In genomic region chr7:74579800-74580685, GRCh38 we compare ENCODE assay signal across 10 cellular contexts.
DNase-seq lines count a peak whose midpoint lies in the region; ATAC-seq, FAIRE-seq and TF ChIP-seq lines count a peak whose summit lies in the region.
"Had no signal": no experiment of that assay in that cellular context is flagged by ENCODE, and none has a peak within 500 bp of the region (broad histone marks: within the 10 kb centered on the region; RNA-seq: fewer than 3 reads in every experiment).

No MANE protein-coding gene starts in this region.

- H4K20me1 ChIP-seq in IMR-90 (ENCODE audit: insufficient read depth, low read length) (no peaks in the 10 kb centered on the region), HepG2 (ENCODE audit: insufficient read depth, low read length) (no peaks in the 10 kb centered on the region), smooth muscle cell (ENCODE audit: low read depth) (no peaks in the 10 kb centered on the region)

- peak overlapping the region; percentile 75 for H2BK120ac ChIP-seq in IMR-90 (ENCODE audit: low read depth, low read length)

- H4K91ac ChIP-seq in IMR-90 (ENCODE audit: insufficient read depth, low read depth, low read length), result peak overlapping the region; percentile 93

- POLR2A ChIA-PET in IMR-90 (lab: Charles Lee; ENCODE audit: unreplicated experiment) (no interaction called here), HepG2 (lab: Yijun Ruan, JAX) (interaction anchor here (0.5 to 2.9 kb wide), 22 partner anchors 9 to 127 kb away, joined by 3 to 43 read pairs (median 8); partner anchors contain the start of genes GTF2I and GTF2IRD1)

- peak overlapping the region; percentile 59 to 89 for H4K8ac ChIP-seq in IMR-90 (ENCODE audit: low read depth in 2 of 2, low read length in 2 of 2)

- peaks cover 5% of the 10 kb centered on the region for H3F3A ChIP-seq in smooth muscle cell (ENCODE audit: low read depth)

- TF ChIP-seq POLR2A in IMR-90 (IDR thresholded peaks at IDR 0.05; ENCODE audit: low read depth, low read length), result no peak
- TF ChIP-seq POLR2A in HepG2 (IDR thresholded peaks at IDR 0.05; ENCODE audit: insufficient read depth in 1 of 2, low read depth in 2 of 2, low read length in 2 of 2), result peak; percentile 58 to 77; a peak in 3 of 4 replicates

- peak overlapping the region; percentile 79 for H2AK9ac ChIP-seq in IMR-90 (replicated peaks; ENCODE audit: low read depth, low read length, poor library complexity)

- H3K4me1 ChIP-seq in IMR-90 (ENCODE audit: control insufficient read depth, insufficient read depth, low read length) (peaks cover 9% of the 10 kb centered on the region), duodenal mucosa (ENCODE audit: control insufficient read depth in 1 of 2, insufficient read depth in 2 of 2, low read length in 2 of 2) (peaks cover 8 to 18% of the 10 kb centered on the region in 2 donors), HepG2 (ENCODE audit: insufficient read depth, low read length) (peaks cover 64% of the 10 kb centered on the region), smooth muscle cell (ENCODE audit: low read depth) (peaks cover 4% of the 10 kb centered on the region)

- H3K4me2 ChIP-seq in IMR-90 (ENCODE audit: low read depth, low read length) (peak overlapping the region; percentile 53), HepG2 (ENCODE audit: low read depth, low read length) (peak overlapping the region; percentile 80), smooth muscle cell (peak overlapping the region; percentile 52)

- no peaks in the 10 kb centered on the region for H3K9me3 ChIP-seq in IMR-90 (ENCODE audit: control insufficient read depth, insufficient read depth, low read length)
- no peaks in the 10 kb centered on the region for H3K9me3 ChIP-seq in duodenal mucosa (ENCODE audit: control insufficient read depth in 1 of 2, low read length in 2 of 2)
- no peaks in the 10 kb centered on the region for H3K9me3 ChIP-seq in HepG2 (ENCODE audit: low read length)
- no peaks in the 10 kb centered on the region for H3K9me3 ChIP-seq in smooth muscle cell (replicated peaks; ENCODE audit: low read depth)
- H3K9me3 ChIP-seq: SJSA1 had no signal

- no peak overlapping the region for H3K4me3 ChIP-seq in IMR-90 (ENCODE audit: insufficient read depth, low read depth, low read length)
- H3K4me3 ChIP-seq in duodenal mucosa (ENCODE audit: low read depth in 1 of 2, low read length in 2 of 2), result peak overlapping the region; percentile 26 to 30
- peak overlapping the region in 2 of 3 experiments; percentile 58; a peak in 4 of 6 replicates for H3K4me3 ChIP-seq in HepG2 (replicated peaks in 1 of 3; ENCODE audit: insufficient read depth in 1 of 3, low read depth in 2 of 3, low read length in 3 of 3)
- no peak overlapping the region for H3K4me3 ChIP-seq in smooth muscle cell
- H3K4me3 ChIP-seq: SJSA1 had no signal

- peaks cover 6% of the 10 kb centered on the region for H3K36me3 ChIP-seq in IMR-90 (ENCODE audit: control insufficient read depth, insufficient read depth, low read length)
- no peaks in the 10 kb centered on the region for H3K36me3 ChIP-seq in duodenal mucosa (ENCODE audit: control insufficient read depth in 1 of 2, insufficient read depth in 2 of 2, low read length in 2 of 2)
- no peaks in the 10 kb centered on the region for H3K36me3 ChIP-seq in HepG2 (replicated peaks in 1 of 2; ENCODE audit: control insufficient read depth in 1 of 2, insufficient read depth in 2 of 2, low read length in 2 of 2)
- no peaks in the 10 kb centered on the region for H3K36me3 ChIP-seq in smooth muscle cell (ENCODE audit: low read depth)

- ATAC-seq in IMR-90 (ENCODE audit: low read depth) (peak; percentile 95), HepG2 (peak; percentile 93), HG02852 (IDR thresholded peaks at IDR 0.05; ENCODE audit: unreplicated experiment) (no peak)

- H3K18ac ChIP-seq in IMR-90 (ENCODE audit: low read depth, low read length), result peak overlapping the region; percentile 50

- in situ Hi-C loops in IMR-90 (cut with MboI; ENCODE audit: low sequenced_read_pairs), result loop anchor here (10.0 kb wide), 1 partner anchor 85 kb away; no protein-coding TSS in a partner anchor
- in situ Hi-C loops in HepG2 (cut with HindIII; ENCODE audit: extremely low pct_ligation_motif_present, low pct_unique_long_range_greater_than_20kb), result loop anchor here (5.0 kb wide), 1 partner anchor 77 kb away; the partner anchor contains the start of gene GTF2I

- H3K9me1 ChIP-seq in IMR-90 (ENCODE audit: insufficient read depth, low read length), result peaks cover 4% of the 10 kb centered on the region; the same call in 1 of the 2 replicates

- H3K9ac ChIP-seq in IMR-90 (ENCODE audit: low read depth, low read length) (peak overlapping the region; percentile 42), duodenal mucosa (ENCODE audit: low read depth in 1 of 2, low read length in 2 of 2) (peak overlapping the region; percentile 44), HepG2 (ENCODE audit: insufficient read depth, low read depth, low read length) (peak overlapping the region; percentile 75), smooth muscle cell (ENCODE audit: low read depth) (peak overlapping the region; percentile 26)

- peak overlapping the region; percentile 84; the same call in 1 of the 2 replicates for H3K23ac ChIP-seq in IMR-90 (ENCODE audit: low read depth, low read length)

- peaks cover 0 to 15% of the 10 kb centered on the region in 2 experiments; a peak in 2 of 4 replicates for H3K79me1 ChIP-seq in IMR-90 (ENCODE audit: low read depth in 1 of 2, low read length in 2 of 2)

- peak overlapping the region; percentile 88 for H2AK5ac ChIP-seq in IMR-90 (ENCODE audit: low read depth, low read length)

- TF ChIP-seq CTCF in IMR-90 (conservative IDR thresholded peaks at IDR 0.05; ENCODE audit: low read depth, low read length) (no peak), HepG2 (CRISPR knock-in tag; IDR thresholded peaks at IDR 0.05) (0 out of 2 replicates have a peak, but pooled peaks have one; percentile 1), smooth muscle cell (IDR thresholded peaks at IDR 0.05; ENCODE audit: borderline replicate concordance, insufficient read depth, poor library complexity, severe bottlenecking) (no peak)

- peak overlapping the region; percentile 83 for H2BK5ac ChIP-seq in IMR-90 (ENCODE audit: low read depth, low read length, poor library complexity, severe bottlenecking)

- peak; percentile 99 for FAIRE-seq in HepG2 (lab: Jason Lieb, UNC)

- WGBS in IMR-90 (ENCODE audit: extremely low coverage in 2 of 2, insufficient read length in 1 of 2), 2 experiments, result 33% methylated on average over 12 of the region's 22 CpGs; no CpG with 5 or more reads in 1 of the 2 experiments
- 10% methylated on average over 8 of the region's 22 CpGs for WGBS in HepG2 (ENCODE audit: low lambda C conversion rate)
- WGBS in smooth muscle cell (ENCODE audit: low lambda C conversion rate), result 34% methylated on average over 22 of the region's 22 CpGs

- TF ChIP-seq EP300 in HepG2 (IDR thresholded peaks at IDR 0.05; ENCODE audit: low read depth in 2 of 2, low read length in 2 of 2) (peak; percentile 65 to 74; a peak in 3 of 4 replicates), HepG2 (CRISPR knock-in tag; IDR thresholded peaks at IDR 0.05; ENCODE audit: borderline replicate concordance) (peak; percentile 68; the same call in 1 of the 2 replicates)

- CTCF ChIA-PET in IMR-90 (lab: Yijun Ruan, JAX), result interaction anchor here (0.5 to 0.7 kb wide), 2 partner anchors 49 to 78 kb away, joined by 3 to 4 read pairs; partner anchors contain the start of gene GTF2I
- CTCF ChIA-PET in HepG2 (lab: Yijun Ruan, JAX; ENCODE audit: low intra/inter-chr PET ratio, low total read pairs), result no interaction called here

- peak overlapping the region; percentile 86 for H3K4ac ChIP-seq in IMR-90 (ENCODE audit: low read depth, low read length)

- H3K79me2 ChIP-seq in HepG2 (ENCODE audit: insufficient read depth, low read length), result no peaks in the 10 kb centered on the region
- no peaks in the 10 kb centered on the region for H3K79me2 ChIP-seq in smooth muscle cell (ENCODE audit: low read depth)

- H3K27ac ChIP-seq in IMR-90 (ENCODE audit: insufficient read depth, low read length) (peak overlapping the region; percentile 72), duodenal mucosa (ENCODE audit: low read depth, low read length) (peak overlapping the region; percentile 76), HepG2 (ENCODE audit: extremely low read length, insufficient read depth, low read length) (peak overlapping the region; percentile 97), smooth muscle cell (ENCODE audit: low read depth) (peak overlapping the region; percentile 82)
- H3K27ac ChIP-seq: SJSA1 had no signal

- no peak overlapping the region for H2BK15ac ChIP-seq in IMR-90 (ENCODE audit: low read depth, low read length)

- peak overlapping the region; percentile 91 for H2AFZ ChIP-seq in IMR-90 (replicated peaks; ENCODE audit: low read length, poor library complexity)
- H2AFZ ChIP-seq in HepG2 (ENCODE audit: low read length), result no peak overlapping the region
- H2AFZ ChIP-seq in smooth muscle cell (ENCODE audit: low read depth), result no peak overlapping the region

- no peak for TF ChIP-seq RAD21 in IMR-90 (IDR thresholded peaks at IDR 0.05; ENCODE audit: low read length)
- peak; percentile 51; the same call in 1 of the 2 replicates for TF ChIP-seq RAD21 in HepG2 (CRISPR knock-in tag; IDR thresholded peaks at IDR 0.05)

- peak overlapping the region; percentile 52; the same call in 1 of the 2 replicates for H4K5ac ChIP-seq in IMR-90 (ENCODE audit: low read depth, low read length)

- intact Hi-C loops in IMR-90 (cut with micrococcal nuclease), result loop anchor here (10.0 kb wide), 1 partner anchor 85 kb away; no protein-coding TSS in a partner anchor
- intact Hi-C loops in HepG2 (cut with micrococcal nuclease; ENCODE audit: unreplicated experiment), result loop anchor here (1.0 kb wide), 2 partner anchors 30 to 74 kb away; no protein-coding TSS in a partner anchor

- H3K56ac ChIP-seq in IMR-90 (ENCODE audit: extremely low read depth, insufficient read depth, low read length), result peak overlapping the region; percentile 43; the same call in 1 of the 2 replicates

- BruUV-seq in IMR-90 (replicated peaks; lab: Mats Ljungman, UMichigan) (no TSS peak), HepG2 (replicated peaks; lab: Mats Ljungman, UMichigan) (TSS peak; percentile 88)

- H3K27me3 ChIP-seq in IMR-90 (ENCODE audit: control insufficient read depth, insufficient read depth, low read length) (no peaks in the 10 kb centered on the region), duodenal mucosa (ENCODE audit: control insufficient read depth in 1 of 2, insufficient read depth in 2 of 2, low read length in 2 of 2) (no peaks in the 10 kb centered on the region), HepG2 (ENCODE audit: control insufficient read depth in 1 of 2, insufficient read depth in 2 of 2, low read length in 2 of 2) (no peaks in the 10 kb centered on the region), smooth muscle cell (ENCODE audit: low read depth) (no peaks in the 10 kb centered on the region)
- H3K27me3 ChIP-seq: SJSA1 had no signal

- H2BK20ac ChIP-seq in IMR-90 (ENCODE audit: low read depth, low read length), result peak overlapping the region; percentile 85; the same call in 1 of the 2 replicates

- peak overlapping the region; percentile 59; the same call in 1 of the 2 replicates for H3K14ac ChIP-seq in IMR-90 (replicated peaks; ENCODE audit: low read depth, low read length)

- DNase-seq in IMR-90 (peak; percentile 36), HepG2 (ENCODE audit: low spot score) (peak; percentile 94), smooth muscle cell (lab: John Stamatoyannopoulos, UW; ENCODE audit: unreplicated experiment) (no peak), DMS 273 treated with DMSO at 0.1 percent for 48 hours (lab: John Stamatoyannopoulos, UW) (no peak), NOMO-1 (lab: John Stamatoyannopoulos, UW; ENCODE audit: unreplicated experiment in 2 of 2) (no peak)
- DNase-seq in effector CD8-positive, alpha-beta T cell (lab: John Stamatoyannopoulos, UW), result no peak
- DNase-seq: effector CD4-positive, alpha-beta T cell had no signal

- dilution Hi-C loops in IMR-90 (cut with HindIII; ENCODE audit: low sequenced_read_pairs, unreplicated experiment), result no loop called here

Comparison
In these comparisons a context has a peak if more than half of its experiments do, and no peak if none do; other contexts are left out.
1. DNase-seq: peak in IMR-90 (single experiment) and HepG2 (single experiment); none in smooth muscle cell (single experiment), effector CD8-positive, alpha-beta T cell (single experiment), DMS 273 treated with DMSO at 0.1 percent for 48 hours (single experiment) and NOMO-1 (0 of 2).
2. H3K4me3 ChIP-seq: peak in duodenal mucosa (2 of 2) and HepG2 (2 of 3); none in IMR-90 (single experiment) and smooth muscle cell (single experiment).
3. Peak in every context shown above with its lines, with median percentiles within 50 percentile points of each other: H3K27ac ChIP-seq, H3K4me2 ChIP-seq and H3K9ac ChIP-seq.